In the genomic region with DNA sequence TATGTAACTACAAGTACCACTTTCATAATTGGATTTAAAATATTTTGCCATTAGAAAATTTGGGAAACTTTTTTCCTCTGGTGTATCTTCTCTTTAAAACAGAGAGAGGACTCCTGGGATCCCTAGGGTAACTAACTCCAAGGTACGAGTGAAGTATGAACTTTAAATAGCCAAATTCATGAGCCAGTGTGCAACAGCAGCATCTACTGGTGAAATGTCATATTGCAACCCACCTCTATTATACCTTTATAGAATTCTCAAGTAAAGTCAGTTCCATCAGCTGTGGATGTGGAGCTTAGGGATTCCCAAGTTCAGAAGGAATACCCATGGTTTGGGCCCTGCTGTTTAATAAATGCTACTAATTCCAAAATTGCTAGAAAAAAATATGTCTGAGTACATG, we compare ENCODE assay signal across 14 cellular contexts.
DNase-seq lines count a peak whose midpoint lies in the region; ATAC-seq, FAIRE-seq and TF ChIP-seq lines count a peak whose summit lies in the region.
"Had no signal": no experiment of that assay in that cellular context is flagged by ENCODE, and none has a peak within 500 bp of the region (broad histone marks: within the 10 kb centered on the region; RNA-seq: fewer than 3 reads in every experiment).

No MANE protein-coding gene starts in this region.

- H3K27me3 Mint-ChIP-seq in astrocyte (ENCODE audit: low read depth, unreplicated experiment), result peaks cover 5% of the 10 kb centered on the region
- H3K27me3 Mint-ChIP-seq in activated CD4-positive, alpha-beta T cell treated with anti-CD3 and anti-CD28 coated beads for 36 hours, result no peaks in the 10 kb centered on the region

- no peak overlapping the region for H3K27ac Mint-ChIP-seq in astrocyte (ENCODE audit: unreplicated experiment)
- no peak overlapping the region for H3K27ac Mint-ChIP-seq in activated CD4-positive, alpha-beta T cell treated with anti-CD3 and anti-CD28 coated beads for 36 hours
- H3K27ac Mint-ChIP-seq: CD8-positive, alpha-beta memory T cell had no signal

- H3K27ac ChIP-seq in HEK293 (ENCODE audit: extremely low read depth, low read depth, low read length) (no peak overlapping the region), astrocyte (ENCODE audit: low read depth, low read length) (no peak overlapping the region), keratinocyte (ENCODE audit: control insufficient read depth, insufficient read depth, low read length) (no peak overlapping the region), SJCRH30 (no peak overlapping the region), left ventricle myocardium inferior (replicated peaks) (no peak overlapping the region)
- H3K27ac ChIP-seq: esophagus muscularis mucosa had no signal

- H3K4me3 Mint-ChIP-seq in astrocyte (ENCODE audit: unreplicated experiment), result no peak overlapping the region
- H3K4me3 Mint-ChIP-seq in activated CD4-positive, alpha-beta T cell treated with anti-CD3 and anti-CD28 coated beads for 36 hours, result no peak overlapping the region
- H3K4me3 Mint-ChIP-seq: CD8-positive, alpha-beta memory T cell had no signal

- H3K4me1 ChIP-seq in HEK293 (ENCODE audit: control insufficient read depth, insufficient read depth, low read length), result no peaks in the 10 kb centered on the region
- no peaks in the 10 kb centered on the region for H3K4me1 ChIP-seq in astrocyte (ENCODE audit: insufficient read depth, low read length)
- H3K4me1 ChIP-seq in keratinocyte (ENCODE audit: control insufficient read depth, extremely low read depth, insufficient read depth, low read length), result no peaks in the 10 kb centered on the region
- H3K4me1 ChIP-seq in SJCRH30, result no peaks in the 10 kb centered on the region
- no peaks in the 10 kb centered on the region for H3K4me1 ChIP-seq in left ventricle myocardium inferior
- H3K4me1 ChIP-seq: esophagus muscularis mucosa had no signal

- POLR2A ChIA-PET in BJ (lab: Charles Lee) (no interaction called here), HEK293 (lab: Yijun Ruan, JAX) (no interaction called here)
- POLR2A ChIA-PET in activated CD4-positive, alpha-beta T cell treated with anti-CD3 and anti-CD28 coated beads for 36 hours (lab: Charles Lee), result no interaction called here

- H3K36me3 ChIP-seq in BJ (ENCODE audit: control insufficient read depth, insufficient read depth, low read length), result no peaks in the 10 kb centered on the region
- no peaks in the 10 kb centered on the region for H3K36me3 ChIP-seq in HEK293 (ENCODE audit: control insufficient read depth in 2 of 2, insufficient read depth in 1 of 2, low read length in 2 of 2)
- H3K36me3 ChIP-seq in astrocyte (ENCODE audit: insufficient read depth, low read length), result no peaks in the 10 kb centered on the region
- no peaks in the 10 kb centered on the region for H3K36me3 ChIP-seq in keratinocyte (ENCODE audit: control insufficient read depth in 2 of 2, extremely low read depth in 1 of 2, insufficient read depth in 2 of 2, low read length in 2 of 2)
- no peaks in the 10 kb centered on the region for H3K36me3 ChIP-seq in SJCRH30
- H3K36me3 ChIP-seq in left ventricle myocardium inferior, result peaks cover 48% of the 10 kb centered on the region

- DNase-seq in BJ (ENCODE audit: low read depth), result no peak
- no peak for DNase-seq in astrocyte (ENCODE audit: low read depth)
- no peak for DNase-seq in keratinocyte (ENCODE audit: low read depth, low spot score)
- DNase-seq in stimulated activated naive CD4-positive, alpha-beta T cell (lab: John Stamatoyannopoulos, UW), result no peak
- no peak for DNase-seq in SJCRH30
- DNase-seq in left ventricle myocardium inferior, result no peak
- DNase-seq in activated CD4-positive, alpha-beta T cell treated with anti-CD3 and anti-CD28 coated beads for 36 hours, result no peak
- DNase-seq: anterior cingulate cortex; CD8-positive, alpha-beta memory T cell; posterior cingulate gyrus; stimulated activated CD4-positive, alpha-beta T cell treated with anti-CD3 and anti-CD28 coated beads, Interleukin-4, amount 100 ng/mL, for 1 hour had no signal

- CTCF ChIA-PET in BJ (lab: Yijun Ruan, JAX), result interaction anchor here (1.2 to 1.5 kb wide), 2 partner anchors 10 to 244 kb away, joined by 3 to 4 read pairs; no protein-coding TSS in a partner anchor
- CTCF ChIA-PET in HEK293 (lab: Yijun Ruan, JAX), result interaction anchor here (1.1 kb wide), 1 partner anchor 9 kb away, joined by 3 read pairs; no protein-coding TSS in a partner anchor
- CTCF ChIA-PET in activated CD4-positive, alpha-beta T cell treated with anti-CD3 and anti-CD28 coated beads for 36 hours (lab: Charles Lee), result interaction anchor here (0.6 to 0.7 kb wide), 2 partner anchors 755 to 853 kb away, joined by 3 to 4 read pairs; no protein-coding TSS in a partner anchor

- intact Hi-C loops in left ventricle myocardium inferior (cut with micrococcal nuclease), result no loop called here
- intact Hi-C loops in activated CD4-positive, alpha-beta T cell treated with anti-CD3 and anti-CD28 coated beads for 36 hours (cut with DNase I, micrococcal nuclease), result no loop called here

- H3K36me3 Mint-ChIP-seq in astrocyte (ENCODE audit: low read depth, unreplicated experiment), result no peaks in the 10 kb centered on the region
- H3K36me3 Mint-ChIP-seq in activated CD4-positive, alpha-beta T cell treated with anti-CD3 and anti-CD28 coated beads for 36 hours (ENCODE audit: low read depth), result no peaks in the 10 kb centered on the region

- H3K79me2 ChIP-seq in astrocyte (ENCODE audit: insufficient read depth, low read length) (no peaks in the 10 kb centered on the region), keratinocyte (ENCODE audit: control insufficient read depth, insufficient read depth, low read length) (no peaks in the 10 kb centered on the region)

- FAIRE-seq in astrocyte (lab: Jason Lieb, UNC) (no peak), keratinocyte (lab: Jason Lieb, UNC) (no peak)
- FAIRE-seq: RCC 7860 had no signal

- no peak overlapping the region for H3K4me3 ChIP-seq in BJ (ENCODE audit: low read depth, low read length)
- no peak overlapping the region for H3K4me3 ChIP-seq in HEK293 (ENCODE audit: low read depth, low read length)
- H3K4me3 ChIP-seq in astrocyte (ENCODE audit: insufficient read depth, low read depth, low read length), result no peak overlapping the region
- no peak overlapping the region for H3K4me3 ChIP-seq in keratinocyte (ENCODE audit: control insufficient read depth in 2 of 3, extremely low read depth in 1 of 3, insufficient read depth in 2 of 3, low read depth in 1 of 3, low read length in 3 of 3)
- H3K4me3 ChIP-seq in SJCRH30, result no peak overlapping the region
- H3K4me3 ChIP-seq in left ventricle myocardium inferior, result no peak overlapping the region
- H3K4me3 ChIP-seq: esophagus muscularis mucosa had no signal

- no peak overlapping the region for H3K4me2 ChIP-seq in astrocyte (ENCODE audit: low read length)
- no peak overlapping the region for H3K4me2 ChIP-seq in keratinocyte (ENCODE audit: control insufficient read depth, extremely low read depth, insufficient read depth, low read depth, low read length)

- H3K9me3 Mint-ChIP-seq in astrocyte (ENCODE audit: unreplicated experiment), result peaks cover 1% of the 10 kb centered on the region
- H3K9me3 Mint-ChIP-seq in activated CD4-positive, alpha-beta T cell treated with anti-CD3 and anti-CD28 coated beads for 36 hours (ENCODE audit: low read depth), result peaks cover 5% of the 10 kb centered on the region

- no peak for ATAC-seq in activated CD4-positive, alpha-beta T cell treated with anti-CD3 and anti-CD28 coated beads for 36 hours

- H3K9ac ChIP-seq in astrocyte (ENCODE audit: low read length) (no peak overlapping the region), keratinocyte (ENCODE audit: control insufficient read depth, extremely low read depth, insufficient read depth, low read length) (no peak overlapping the region)

- no peaks in the 10 kb centered on the region for H3K27me3 ChIP-seq in BJ (ENCODE audit: control insufficient read depth, insufficient read depth, low read length)
- no peaks in the 10 kb centered on the region for H3K27me3 ChIP-seq in astrocyte (ENCODE audit: insufficient read depth, low read length)
- no peaks in the 10 kb centered on the region for H3K27me3 ChIP-seq in keratinocyte (ENCODE audit: control insufficient read depth, extremely low read depth, insufficient read depth, low read length)
- no peaks in the 10 kb centered on the region for H3K27me3 ChIP-seq in SJCRH30
- H3K27me3 ChIP-seq in left ventricle myocardium inferior (ENCODE audit: low read depth), result no peaks in the 10 kb centered on the region
- H3K27me3 ChIP-seq: esophagus muscularis mucosa had no signal

- TF ChIP-seq CTCF in BJ (IDR thresholded peaks at IDR 0.05; ENCODE audit: insufficient read depth, low read depth, low read length) (peak; percentile 32), HEK293 (tag by site-specific recombination; IDR thresholded peaks at IDR 0.05) (no peak), astrocyte (IDR thresholded peaks at IDR 0.05; ENCODE audit: insufficient read depth, low read depth, low read length) (peak; percentile 37), keratinocyte (optimal IDR thresholded peaks at IDR 0.05 in 1 of 3, IDR thresholded peaks at IDR 0.05 in 1 of 3, conservative IDR thresholded peaks at IDR 0.05 in 1 of 3; ENCODE audit: extremely low read depth in 1 of 3, insufficient read depth in 2 of 3, low read length in 3 of 3) (peak in 2 of 3 experiments; percentile 48 to 66), left ventricle myocardium inferior (IDR thresholded peaks at IDR 0.05; ENCODE audit: borderline replicate concordance) (no peak)

- no peaks in the 10 kb centered on the region for H3K9me1 ChIP-seq in keratinocyte (ENCODE audit: control insufficient read depth, extremely low read depth, insufficient read depth, low read length)

- dilution Hi-C loops in keratinocyte (cut with MboI; ENCODE audit: extremely low pct_ligation_motif_present, low sequenced_read_pairs), result no loop called here

- H4K20me1 ChIP-seq in astrocyte (ENCODE audit: insufficient read depth, low read length) (no peaks in the 10 kb centered on the region), keratinocyte (ENCODE audit: control insufficient read depth, extremely low read depth, insufficient read depth, low read length) (no peaks in the 10 kb centered on the region)

- H2AFZ ChIP-seq in astrocyte (ENCODE audit: low read depth, low read length) (no peak overlapping the region), keratinocyte (ENCODE audit: control insufficient read depth, low read length) (no peak overlapping the region)

- H3K4me1 Mint-ChIP-seq in astrocyte (ENCODE audit: low read depth, unreplicated experiment), result peaks cover 3% of the 10 kb centered on the region
- H3K4me1 Mint-ChIP-seq in activated CD4-positive, alpha-beta T cell treated with anti-CD3 and anti-CD28 coated beads for 36 hours, result no peaks in the 10 kb centered on the region
- H3K4me1 Mint-ChIP-seq: CD8-positive, alpha-beta memory T cell had no signal

- H3K9me3 ChIP-seq in HEK293 (ENCODE audit: control insufficient read depth, insufficient read depth, low read depth, low read length), result no peaks in the 10 kb centered on the region
- H3K9me3 ChIP-seq in astrocyte (ENCODE audit: insufficient read depth, low read depth, low read length), result no peaks in the 10 kb centered on the region
- no peaks in the 10 kb centered on the region for H3K9me3 ChIP-seq in keratinocyte (ENCODE audit: control insufficient read depth, low read depth, low read length)
- H3K9me3 ChIP-seq in SJCRH30 (replicated peaks), result peaks cover 4% of the 10 kb centered on the region; the same call in 1 of the 2 replicates
- H3K9me3 ChIP-seq in left ventricle myocardium inferior (replicated peaks), result peaks cover 13% of the 10 kb centered on the region

TF ChIP-seq in HEK293, 187 proteins besides CTCF, POLR2A, EP300 and RAD21 (continues in another document):
- no peak for TF ChIP-seq ZNF302 (tag by site-specific recombination; IDR thresholded peaks at IDR 0.05; ENCODE audit: low read depth)

Comparison
In these comparisons a context has a peak if more than half of its experiments do, and no peak if none do; other contexts are left out.
1. CTCF ChIP-seq: peak in BJ (single experiment), astrocyte (single experiment) and keratinocyte (2 of 3); none in HEK293 (single experiment) and left ventricle myocardium inferior (single experiment).